Comparison of ENCODE assay signal across 12 cellular contexts in genomic region chr9:112970939-112971338, GRCh38. TPM values are rescaled to one million over a fixed set of nuclear protein-coding genes. Genes with fewer than 3 reads are reported as not detected.
DNase-seq lines count a peak whose midpoint lies in the region; ATAC-seq and TF ChIP-seq lines count a peak whose summit lies in the region.
"Had no signal": no experiment of that assay in that cellular context is flagged by ENCODE, and none has a peak within 500 bp of the region (broad histone marks: within the 10 kb centered on the region; RNA-seq: fewer than 3 reads in every experiment).

No MANE protein-coding gene starts in this region.

- no peaks in the 10 kb centered on the region for H3K36me3 Mint-ChIP-seq in activated naive CD8-positive, alpha-beta T cell treated with anti-CD3 and anti-CD28 coated beads, Interleukin-2, amount 50 U/mL, for 24 hours (ENCODE audit: low read depth)

- H3K9me3 Mint-ChIP-seq in activated naive CD8-positive, alpha-beta T cell treated with anti-CD3 and anti-CD28 coated beads, Interleukin-2, amount 50 U/mL, for 24 hours = peaks cover 14% of the 10 kb centered on the region

- no peak for DNase-seq in BE2C
- peak; percentile 2 for DNase-seq in HS-5 (ENCODE audit: low read depth)
- DNase-seq in RWPE2 (ENCODE audit: low spot score) = no peak
- peak; percentile 3 to 26 for DNase-seq in foreskin fibroblast
- DNase-seq in stimulated activated CD8-positive, alpha-beta memory T cell treated with anti-CD3 and anti-CD28 coated beads, Interleukin-4, amount 100 ng/mL, for 48 hours = no peak
- DNase-seq in mesenteric fat pad (ENCODE audit: low spot score) = no peak
- DNase-seq in activated naive CD8-positive, alpha-beta T cell treated with anti-CD3 and anti-CD28 coated beads, Interleukin-2, amount 50 U/mL, for 24 hours = no peak
- DNase-seq: activated CD4-positive, alpha-beta T cell treated with anti-CD3 and anti-CD28 coated beads, Interleukin-2, amount 50 U/mL, for 1 hour; activated gamma-delta T cell; naive thymus-derived CD4-positive, alpha-beta T cell; sigmoid colon had no signal

- no peak overlapping the region for H3K4me3 ChIP-seq in BE2C (ENCODE audit: low read depth, low read length)
- H3K4me3 ChIP-seq in RWPE2 (ENCODE audit: severe bottlenecking) = no peak overlapping the region
- H3K4me3 ChIP-seq in foreskin fibroblast (ENCODE audit: low read depth in 1 of 2, low read length in 2 of 2) = no peak overlapping the region
- H3K4me3 ChIP-seq: sigmoid colon had no signal

- H3K4me1 Mint-ChIP-seq in activated naive CD8-positive, alpha-beta T cell treated with anti-CD3 and anti-CD28 coated beads, Interleukin-2, amount 50 U/mL, for 24 hours = no peaks in the 10 kb centered on the region
- H3K4me1 Mint-ChIP-seq: naive thymus-derived CD4-positive, alpha-beta T cell had no signal

- H3K36me3 ChIP-seq in BE2C (no peaks in the 10 kb centered on the region), RWPE2 (ENCODE audit: low read depth) (no peaks in the 10 kb centered on the region)
- H3K36me3 ChIP-seq: sigmoid colon had no signal

- no peak overlapping the region for H3K4me3 Mint-ChIP-seq in activated naive CD8-positive, alpha-beta T cell treated with anti-CD3 and anti-CD28 coated beads, Interleukin-2, amount 50 U/mL, for 24 hours
- H3K4me3 Mint-ChIP-seq: naive thymus-derived CD4-positive, alpha-beta T cell had no signal

- no peak for ATAC-seq in RWPE2 (ENCODE audit: low read depth)
- ATAC-seq in HG02884 (IDR thresholded peaks at IDR 0.05; ENCODE audit: unreplicated experiment) = no peak
- no peak for ATAC-seq in activated naive CD8-positive, alpha-beta T cell treated with anti-CD3 and anti-CD28 coated beads, Interleukin-2, amount 50 U/mL, for 24 hours
- ATAC-seq: naive thymus-derived CD4-positive, alpha-beta T cell had no signal

- H3K4me1 ChIP-seq in BE2C (no peaks in the 10 kb centered on the region), RWPE2 (ENCODE audit: insufficient read depth, poor library complexity, severe bottlenecking) (no peaks in the 10 kb centered on the region)
- H3K4me1 ChIP-seq: sigmoid colon had no signal

- H3K27ac ChIP-seq in RWPE2 (ENCODE audit: poor library complexity, severe bottlenecking) = no peak overlapping the region
- H3K27ac ChIP-seq: sigmoid colon had no signal

- H3K27me3 ChIP-seq in BE2C = no peaks in the 10 kb centered on the region
- H3K27me3 ChIP-seq in RWPE2 (ENCODE audit: insufficient read depth, poor library complexity, severe bottlenecking) = peaks cover 8% of the 10 kb centered on the region
- H3K27me3 ChIP-seq: sigmoid colon had no signal

- TF ChIP-seq CTCF in BE2C (IDR thresholded peaks at IDR 0.05; ENCODE audit: low read depth, low read length) = peak; percentile 32
- peak; percentile 39 for TF ChIP-seq CTCF in RWPE2 (IDR thresholded peaks at IDR 0.05; ENCODE audit: poor library complexity, severe bottlenecking)
- TF ChIP-seq CTCF in foreskin fibroblast (IDR thresholded peaks at IDR 0.05; ENCODE audit: low read depth, low read length) = no peak

- peaks cover 14% of the 10 kb centered on the region for H3K27me3 Mint-ChIP-seq in activated naive CD8-positive, alpha-beta T cell treated with anti-CD3 and anti-CD28 coated beads, Interleukin-2, amount 50 U/mL, for 24 hours

- no peak overlapping the region for H3K27ac Mint-ChIP-seq in activated naive CD8-positive, alpha-beta T cell treated with anti-CD3 and anti-CD28 coated beads, Interleukin-2, amount 50 U/mL, for 24 hours
- H3K27ac Mint-ChIP-seq: naive thymus-derived CD4-positive, alpha-beta T cell had no signal

- H3K9me3 ChIP-seq in BE2C = no peaks in the 10 kb centered on the region; the same call in 1 of the 2 replicates
- H3K9me3 ChIP-seq in RWPE2 (ENCODE audit: severe bottlenecking) = no peaks in the 10 kb centered on the region
- H3K9me3 ChIP-seq: sigmoid colon had no signal

RNA-seq across cellular contexts. Expression of gene ZNF883, which starts 41.1 kb away (rescaled TPM):
- 16.1 TPM for polyA plus RNA-seq in BE2C (2012; ENCODE audit: insufficient read depth, insufficient read length, low read depth)
- total RNA-seq in mesenteric fat pad = 2.5 TPM

Comparison
In these comparisons a context has a peak if more than half of its experiments do, and no peak if none do; other contexts are left out.
1. DNase-seq: peak in HS-5 (single experiment) and foreskin fibroblast (2 of 2); none in BE2C (single experiment), RWPE2 (single experiment), stimulated activated CD8-positive, alpha-beta memory T cell treated with anti-CD3 and anti-CD28 coated beads, Interleukin-4, amount 100 ng/mL, for 48 hours (single experiment), mesenteric fat pad (single experiment) and activated naive CD8-positive, alpha-beta T cell treated with anti-CD3 and anti-CD28 coated beads, Interleukin-2, amount 50 U/mL, for 24 hours (single experiment).